ENCODE assay signal across 9 cellular contexts in the genomic region with DNA sequence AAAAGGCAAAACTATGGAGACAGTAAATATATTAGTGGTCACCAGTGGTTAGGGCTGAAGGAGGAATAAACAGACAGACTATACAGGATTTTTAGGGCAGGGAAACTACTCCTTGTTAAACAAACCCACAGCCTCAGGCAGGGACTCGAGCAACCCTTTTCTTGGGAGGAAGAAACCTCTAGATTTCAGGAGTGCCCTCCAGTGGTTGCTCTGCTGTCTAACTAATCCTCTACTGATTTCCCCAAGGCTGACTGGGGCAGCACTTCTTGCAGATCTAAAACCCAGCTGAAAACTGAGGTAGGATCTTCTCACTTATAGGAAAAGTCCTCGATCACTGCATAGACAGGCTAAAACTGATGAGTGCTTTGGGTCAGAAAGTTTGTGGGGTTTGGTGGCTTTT.
DNase-seq lines count a peak whose midpoint lies in the region; ATAC-seq and TF ChIP-seq lines count a peak whose summit lies in the region.
"Had no signal": no experiment of that assay in that cellular context is flagged by ENCODE, and none has a peak within 500 bp of the region (broad histone marks: within the 10 kb centered on the region; RNA-seq: fewer than 3 reads in every experiment).

No MANE protein-coding gene starts in this region.

- H3K4me1 ChIP-seq in neural progenitor cell = no peaks in the 10 kb centered on the region

- no peak overlapping the region for H2AFZ ChIP-seq in neural progenitor cell (replicated peaks)

- no peaks in the 10 kb centered on the region for H4K20me1 ChIP-seq in neural progenitor cell (ENCODE audit: low read depth)

- H3K27ac Mint-ChIP-seq in chondrocyte (ENCODE audit: unreplicated experiment) = no peak overlapping the region
- H3K27ac Mint-ChIP-seq in neural progenitor cell = no peak overlapping the region
- H3K27ac Mint-ChIP-seq in T-helper 2 cell treated with Interferon-gamma antibody and Interleukin-4, amounts not matched to agents 5 μg/mL and 100 μg/mL, for 36 hours = no peak overlapping the region
- H3K27ac Mint-ChIP-seq in activated naive CD8-positive, alpha-beta T cell treated with anti-CD3 and anti-CD28 coated beads, Interleukin-2, amount 50 U/mL, for 24 hours = no peak overlapping the region

- TF ChIP-seq CTCF in chondrocyte (IDR thresholded peaks at IDR 0.05) = peak; percentile 16
- TF ChIP-seq CTCF in neural progenitor cell (IDR thresholded peaks at IDR 0.05) = peak; percentile 50

- H3K9me3 ChIP-seq in neural progenitor cell (ENCODE audit: low read depth) = no peaks in the 10 kb centered on the region

- H3K9ac ChIP-seq in neural progenitor cell = no peak overlapping the region

- peak; percentile 52 for ATAC-seq in GM19351 (IDR thresholded peaks at IDR 0.05; ENCODE audit: unreplicated experiment)
- ATAC-seq in activated naive CD8-positive, alpha-beta T cell treated with anti-CD3 and anti-CD28 coated beads, Interleukin-2, amount 50 U/mL, for 24 hours = no peak

- no peaks in the 10 kb centered on the region for H3K36me3 ChIP-seq in neural progenitor cell

- no peaks in the 10 kb centered on the region for H3K27me3 ChIP-seq in neural progenitor cell

- H3K27me3 Mint-ChIP-seq in chondrocyte (ENCODE audit: low read depth) (no peaks in the 10 kb centered on the region), neural progenitor cell (ENCODE audit: insufficient read depth, low read depth) (no peaks in the 10 kb centered on the region)
- no peaks in the 10 kb centered on the region for H3K27me3 Mint-ChIP-seq in T-helper 2 cell treated with Interferon-gamma antibody and Interleukin-4, amounts not matched to agents 5 μg/mL and 100 μg/mL, for 36 hours (ENCODE audit: low read depth)
- no peaks in the 10 kb centered on the region for H3K27me3 Mint-ChIP-seq in activated naive CD8-positive, alpha-beta T cell treated with anti-CD3 and anti-CD28 coated beads, Interleukin-2, amount 50 U/mL, for 24 hours

- no peaks in the 10 kb centered on the region for H3K4me1 Mint-ChIP-seq in chondrocyte (ENCODE audit: low read depth)
- H3K4me1 Mint-ChIP-seq in neural progenitor cell = no peaks in the 10 kb centered on the region
- H3K4me1 Mint-ChIP-seq in T-helper 2 cell treated with Interferon-gamma antibody and Interleukin-4, amounts not matched to agents 5 μg/mL and 100 μg/mL, for 36 hours (ENCODE audit: low read depth) = no peaks in the 10 kb centered on the region
- no peaks in the 10 kb centered on the region for H3K4me1 Mint-ChIP-seq in activated naive CD8-positive, alpha-beta T cell treated with anti-CD3 and anti-CD28 coated beads, Interleukin-2, amount 50 U/mL, for 24 hours

- H3K4me3 ChIP-seq in neural progenitor cell = no peak overlapping the region

- H3K36me3 Mint-ChIP-seq in chondrocyte (ENCODE audit: low read depth) = no peaks in the 10 kb centered on the region
- H3K36me3 Mint-ChIP-seq in neural progenitor cell = no peaks in the 10 kb centered on the region
- H3K36me3 Mint-ChIP-seq in T-helper 2 cell treated with Interferon-gamma antibody and Interleukin-4, amounts not matched to agents 5 μg/mL and 100 μg/mL, for 36 hours (ENCODE audit: low read depth) = no peaks in the 10 kb centered on the region
- H3K36me3 Mint-ChIP-seq in activated naive CD8-positive, alpha-beta T cell treated with anti-CD3 and anti-CD28 coated beads, Interleukin-2, amount 50 U/mL, for 24 hours (ENCODE audit: low read depth) = no peaks in the 10 kb centered on the region

- no peaks in the 10 kb centered on the region for H3F3A ChIP-seq in neural progenitor cell (ENCODE audit: low read depth)

- H3K79me2 ChIP-seq in neural progenitor cell (ENCODE audit: low read depth) = no peaks in the 10 kb centered on the region

- DNase-seq in NCI-H82 treated with DMSO at 0.1 percent for 48 hours (lab: John Stamatoyannopoulos, UW; ENCODE audit: unreplicated experiment) (peak; percentile 1), chondrocyte (ENCODE audit: low spot score) (no peak), neural progenitor cell (ENCODE audit: low spot score) (peak; percentile 53), dermis blood vessel endothelial cell (no peak)
- DNase-seq in T-helper 2 cell treated with Interferon-gamma antibody and Interleukin-4, amounts not matched to agents 5 μg/mL and 100 μg/mL, for 36 hours (ENCODE audit: low spot score) = no peak
- DNase-seq in activated naive CD8-positive, alpha-beta T cell treated with anti-CD3 and anti-CD28 coated beads, Interleukin-2, amount 50 U/mL, for 24 hours = no peak
- DNase-seq: amniotic stem cell had no signal

- H3K27ac ChIP-seq in neural progenitor cell = no peak overlapping the region
- H3K27ac ChIP-seq: HL-60 had no signal

- H3K4me3 Mint-ChIP-seq in chondrocyte (ENCODE audit: unreplicated experiment) = no peak overlapping the region
- no peak overlapping the region for H3K4me3 Mint-ChIP-seq in neural progenitor cell
- H3K4me3 Mint-ChIP-seq in T-helper 2 cell treated with Interferon-gamma antibody and Interleukin-4, amounts not matched to agents 5 μg/mL and 100 μg/mL, for 36 hours = no peak overlapping the region
- no peak overlapping the region for H3K4me3 Mint-ChIP-seq in activated naive CD8-positive, alpha-beta T cell treated with anti-CD3 and anti-CD28 coated beads, Interleukin-2, amount 50 U/mL, for 24 hours

- H3K9me3 Mint-ChIP-seq in chondrocyte (ENCODE audit: low read depth) = no peaks in the 10 kb centered on the region
- H3K9me3 Mint-ChIP-seq in neural progenitor cell = no peaks in the 10 kb centered on the region
- H3K9me3 Mint-ChIP-seq in T-helper 2 cell treated with Interferon-gamma antibody and Interleukin-4, amounts not matched to agents 5 μg/mL and 100 μg/mL, for 36 hours = no peaks in the 10 kb centered on the region
- no peaks in the 10 kb centered on the region for H3K9me3 Mint-ChIP-seq in activated naive CD8-positive, alpha-beta T cell treated with anti-CD3 and anti-CD28 coated beads, Interleukin-2, amount 50 U/mL, for 24 hours

- H3K4me2 ChIP-seq in neural progenitor cell = no peak overlapping the region

Comparison
In these comparisons a context has a peak if more than half of its experiments do, and no peak if none do; other contexts are left out.
1. DNase-seq: peak in NCI-H82 treated with DMSO at 0.1 percent for 48 hours (single experiment) and neural progenitor cell (single experiment); none in chondrocyte (single experiment), dermis blood vessel endothelial cell (single experiment), T-helper 2 cell treated with Interferon-gamma antibody and Interleukin-4, amounts not matched to agents 5 μg/mL and 100 μg/mL, for 36 hours (single experiment) and activated naive CD8-positive, alpha-beta T cell treated with anti-CD3 and anti-CD28 coated beads, Interleukin-2, amount 50 U/mL, for 24 hours (single experiment).